ENCODE assay signal across 13 cellular contexts in the genomic region with DNA sequence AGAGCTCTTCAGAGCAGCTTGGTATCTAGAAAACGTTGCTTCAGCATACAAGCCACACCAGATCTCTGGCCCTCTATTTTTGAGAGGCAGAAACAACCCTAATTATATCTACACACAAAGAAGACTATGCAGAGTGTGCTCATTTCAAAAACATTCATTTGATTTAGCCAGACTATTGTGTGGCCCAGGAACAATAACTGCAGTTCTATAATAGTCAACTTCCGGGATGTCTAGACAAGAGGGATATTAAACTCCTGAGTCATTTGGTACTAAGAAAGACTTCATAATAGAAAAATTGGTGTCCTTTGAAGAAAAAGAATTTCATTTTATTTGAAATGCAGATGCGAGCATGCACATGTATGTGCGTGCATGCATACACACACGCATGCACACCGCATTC.
DNase-seq lines count a peak whose midpoint lies in the region; ATAC-seq, FAIRE-seq and TF ChIP-seq lines count a peak whose summit lies in the region.
"Had no signal": no experiment of that assay in that cellular context is flagged by ENCODE, and none has a peak within 500 bp of the region (broad histone marks: within the 10 kb centered on the region; RNA-seq: fewer than 3 reads in every experiment).

No MANE protein-coding gene starts in this region.

- ATAC-seq in HG03457 (IDR thresholded peaks at IDR 0.05; ENCODE audit: unreplicated experiment) (no peak), HG03378 (IDR thresholded peaks at IDR 0.05; ENCODE audit: unreplicated experiment) (no peak), HG03571 (IDR thresholded peaks at IDR 0.05; ENCODE audit: unreplicated experiment) (no peak)
- ATAC-seq: activated T-cell treated with anti-CD3 and anti-CD28 coated beads, Interleukin-2, amount 50 U/mL, for 4 hours; GM12878 had no signal

- no peak for TF ChIP-seq CTCF in foreskin fibroblast (IDR thresholded peaks at IDR 0.05; ENCODE audit: low read depth, low read length)

- DNase-seq in DMS153 (lab: John Stamatoyannopoulos, UW): peak; percentile 25
- no peak for DNase-seq in DMS153 treated with DMSO at 0.1 percent for 48 hours (lab: John Stamatoyannopoulos, UW; ENCODE audit: unreplicated experiment)
- peak; percentile 14 for DNase-seq in amniotic epithelial cell (ENCODE audit: low read depth)
- DNase-seq in foreskin fibroblast: peak; percentile 39 to 67
- DNase-seq in urothelium cell line (ENCODE audit: low spot score): peak; percentile 62
- DNase-seq: activated T-cell treated with anti-CD3 and anti-CD28 coated beads, Interleukin-2, amount 50 U/mL, for 4 hours; amygdala; testis had no signal

- peak; percentile 93 for FAIRE-seq in urothelium cell line (lab: Jason Lieb, UNC)
- FAIRE-seq: GM12878 had no signal

- no peak overlapping the region for H3K4me3 ChIP-seq in foreskin fibroblast (ENCODE audit: low read depth in 1 of 2, low read length in 2 of 2)
- H3K4me3 ChIP-seq: GM12878, lung, testis had no signal
